ENCODE assay signal across 8 cellular contexts in genomic region chr14:92039720-92040430, GRCh38. TPM values are rescaled to one million over a fixed set of nuclear protein-coding genes. Genes with fewer than 3 reads are reported as not detected.
A peak's percentile ranks its signal among the peaks of the same experiment; 100 is the strongest.
DNase-seq lines count a peak whose midpoint lies in the region; ATAC-seq and TF ChIP-seq lines count a peak whose summit lies in the region.

TSS of gene TRIP11 (minus strand) at chr14:92040059. CDS start at chr14:92039685, 374 bp downstream.

- H3K27me3 ChIP-seq in GM06990 (replicated peaks; ENCODE audit: control insufficient read depth, insufficient read depth, low read length) (no peaks in the 10 kb centered on the region), osteoblast (ENCODE audit: insufficient read depth, low read length) (no peaks in the 10 kb centered on the region), thoracic aorta (replicated peaks; ENCODE audit: insufficient read depth) (no peaks in the 10 kb centered on the region)

- peak within 1 kb of the TSS; percentile 97 for H3K4me2 ChIP-seq in osteoblast (ENCODE audit: insufficient read depth, low read length)

- H3K27ac ChIP-seq in osteoblast (ENCODE audit: low read depth, low read length) (peak within 1 kb of the TSS; percentile 99), thoracic aorta (peak within 1 kb of the TSS; percentile 96 to 99)

- H3K4me3 ChIP-seq in GM06990 (replicated peaks; ENCODE audit: low read depth, low read length) (peak within 1 kb of the TSS; percentile 79), osteoblast (ENCODE audit: insufficient read depth, low read length) (peak within 1 kb of the TSS; percentile 73), thoracic aorta (peak within 1 kb of the TSS; percentile 94)

- H2AFZ ChIP-seq in osteoblast (ENCODE audit: low read length): peak within 1 kb of the TSS; percentile 81

- H3K4me1 ChIP-seq in osteoblast (ENCODE audit: insufficient read depth, low read length) (peaks cover 14% of the 10 kb centered on the region), thoracic aorta (ENCODE audit: control insufficient read depth in 1 of 2, low read depth in 2 of 2) (peaks cover 23 to 37% of the 10 kb centered on the region in 2 donors)

- peak within 1 kb of the TSS; percentile 99 to 100 for H3K27ac Mint-ChIP-seq in activated naive CD4-positive, alpha-beta T cell treated with anti-CD3 and anti-CD28 coated beads, Interleukin-2, amount 50 U/mL, for 72 hours

- H3K9me3 Mint-ChIP-seq in activated naive CD4-positive, alpha-beta T cell treated with anti-CD3 and anti-CD28 coated beads, Interleukin-2, amount 50 U/mL, for 72 hours: peaks cover 0 to 4% of the 10 kb centered on the region in 2 donors

- H4K20me1 ChIP-seq in osteoblast (ENCODE audit: insufficient read depth, low read length): peaks cover 17% of the 10 kb centered on the region

- H3K36me3 ChIP-seq in GM06990 (ENCODE audit: control insufficient read depth, insufficient read depth, low read length) (no peaks in the 10 kb centered on the region), osteoblast (ENCODE audit: insufficient read depth, low read length) (no peaks in the 10 kb centered on the region), thoracic aorta (peaks cover 4% of the 10 kb centered on the region)

- DNase-seq in GM06990 (ENCODE audit: extremely low read depth, insufficient read length) (peak; percentile 96), NCI-H1048 (lab: John Stamatoyannopoulos, UW) (peak; percentile 76), SKM-1 (lab: John Stamatoyannopoulos, UW; ENCODE audit: unreplicated experiment) (peak; percentile 72), glomerular visceral epithelial cell (ENCODE audit: extremely low spot score) (peak; percentile 93), osteoblast (ENCODE audit: insufficient read length, low spot score, missing footprints) (peak; percentile 93), thoracic aorta (ENCODE audit: low spot score) (peak; percentile 63)
- DNase-seq in activated naive CD4-positive, alpha-beta T cell treated with anti-CD3 and anti-CD28 coated beads, Interleukin-2, amount 50 U/mL, for 72 hours (ENCODE audit: low spot score in 2 of 2): peak; percentile 90 to 97

- H3K79me2 ChIP-seq in osteoblast (ENCODE audit: insufficient read depth, low read length): peaks cover 44% of the 10 kb centered on the region

- H3K36me3 Mint-ChIP-seq in activated naive CD4-positive, alpha-beta T cell treated with anti-CD3 and anti-CD28 coated beads, Interleukin-2, amount 50 U/mL, for 72 hours: peaks cover 24 to 27% of the 10 kb centered on the region in 2 donors

- H3K9me3 ChIP-seq in osteoblast (ENCODE audit: low read depth, low read length): no peaks in the 10 kb centered on the region
- H3K9me3 ChIP-seq in thoracic aorta: no peaks in the 10 kb centered on the region

- ATAC-seq in HG02571 (IDR thresholded peaks at IDR 0.05; ENCODE audit: unreplicated experiment) (peak; percentile 97), thoracic aorta (ENCODE audit: insufficient number of reproducible peaks, low FRiP score, low read depth) (peak; percentile 90)
- peak; percentile 89 to 98 for ATAC-seq in activated naive CD4-positive, alpha-beta T cell treated with anti-CD3 and anti-CD28 coated beads, Interleukin-2, amount 50 U/mL, for 72 hours

- TF ChIP-seq CTCF in GM06990 (IDR thresholded peaks at IDR 0.05; ENCODE audit: insufficient read depth, low read length, poor library complexity, severe bottlenecking): no peak
- no peak for TF ChIP-seq CTCF in osteoblast (IDR thresholded peaks at IDR 0.05; ENCODE audit: extremely low read depth, low read depth, low read length)
- TF ChIP-seq CTCF in thoracic aorta (IDR thresholded peaks at IDR 0.05): no peak

RNA-seq across cellular contexts. Expression of gene TRIP11, which starts in this region (rescaled TPM):
- total RNA-seq in activated naive CD4-positive, alpha-beta T cell treated with anti-CD3 and anti-CD28 coated beads, Interleukin-2, amount 50 U/mL, for 72 hours: 10 to 100 TPM; 27.3 to 32.3 TPM
- total RNA-seq in osteoblast (38.0 and 46.9 TPM in 2 replicates), thoracic aorta (10 to 100 TPM; 31.9 to 36.8 TPM)

Comparison
In these comparisons a context has a peak if more than half of its experiments do, and no peak if none do; other contexts are left out.
1. Peak in every context shown above with its lines: DNase-seq, ATAC-seq, H3K4me3 ChIP-seq and H3K27ac ChIP-seq.